In genomic region chr2:166609183-166609959, GRCh38 we compare ENCODE assay signal across 1 cellular context.
TF ChIP-seq lines count a peak whose summit lies in the region.

No MANE protein-coding gene starts in this region.

TF ChIP-seq in HepG2, 621 proteins besides CTCF, POLR2A, EP300 and RAD21 (continued from another document and continues in another):
- TF ChIP-seq MTERF4 (CRISPR knock-in tag; IDR thresholded peaks at IDR 0.05) = no peak
- TF ChIP-seq ZFY (CRISPR knock-in tag; IDR thresholded peaks at IDR 0.05) = no peak
- TF ChIP-seq RARG (CRISPR knock-in tag; IDR thresholded peaks at IDR 0.05; ENCODE audit: low read depth) = no peak
- no peak for TF ChIP-seq AKAP8 (CRISPR knock-in tag; IDR thresholded peaks at IDR 0.05)
- TF ChIP-seq ZNF256 (CRISPR knock-in tag; conservative IDR thresholded peaks at IDR 0.05) = no peak
- TF ChIP-seq SP1 (IDR thresholded peaks at IDR 0.05) = no peak
- TF ChIP-seq SP1 (CRISPR knock-in tag; IDR thresholded peaks at IDR 0.05) = no peak
- 0 out of 2 replicates have a peak, but pooled peaks have one; percentile 27 for TF ChIP-seq ZNF784 (CRISPR knock-in tag; IDR thresholded peaks at IDR 0.05; ENCODE audit: borderline replicate concordance)
- no peak for TF ChIP-seq PRPF4 (IDR thresholded peaks at IDR 0.05; ENCODE audit: low read depth, low read length, poor library complexity, severe bottlenecking)
- TF ChIP-seq SMYD3 (CRISPR knock-in tag; IDR thresholded peaks at IDR 0.05) = no peak
- no peak for TF ChIP-seq ZNF614 (CRISPR knock-in tag; IDR thresholded peaks at IDR 0.05; ENCODE audit: borderline replicate concordance)
- no peak for TF ChIP-seq KDM3A (CRISPR knock-in tag; IDR thresholded peaks at IDR 0.05; ENCODE audit: low read depth)
- no peak for TF ChIP-seq ZBTB46 (CRISPR knock-in tag; IDR thresholded peaks at IDR 0.05; ENCODE audit: borderline replicate concordance)
- no peak for TF ChIP-seq SPEN (CRISPR knock-in tag; IDR thresholded peaks at IDR 0.05; ENCODE audit: low read depth)
- no peak for TF ChIP-seq CCAR2 (optimal IDR thresholded peaks at IDR 0.05; ENCODE audit: low read depth, low read length)
- no peak for TF ChIP-seq FIP1L1 (IDR thresholded peaks at IDR 0.05; ENCODE audit: borderline replicate concordance, insufficient read depth, low read depth, low read length)
- TF ChIP-seq KIAA2018 (CRISPR knock-in tag; IDR thresholded peaks at IDR 0.05; ENCODE audit: borderline replicate concordance) = no peak
- peak; percentile 68; the same call in 1 of the 2 replicates for TF ChIP-seq PITX1 (CRISPR knock-in tag; IDR thresholded peaks at IDR 0.05)
- TF ChIP-seq ZNF800 (CRISPR knock-in tag; IDR thresholded peaks at IDR 0.05) = no peak
- no peak for TF ChIP-seq ZBTB38 (CRISPR knock-in tag; IDR thresholded peaks at IDR 0.05)
- TF ChIP-seq AHDC1 (CRISPR knock-in tag; IDR thresholded peaks at IDR 0.05; ENCODE audit: borderline replicate concordance) = peak; percentile 68; the same call in 1 of the 2 replicates
- no peak for TF ChIP-seq CEBPZ (IDR thresholded peaks at IDR 0.05; ENCODE audit: low read length)
- no peak for TF ChIP-seq ZNF501 (CRISPR knock-in tag; IDR thresholded peaks at IDR 0.05)
- TF ChIP-seq NCOA2 (CRISPR knock-in tag; IDR thresholded peaks at IDR 0.05) = no peak
- no peak for TF ChIP-seq ZBTB43 (CRISPR knock-in tag; conservative IDR thresholded peaks at IDR 0.05)
- TF ChIP-seq SNAI1 (CRISPR knock-in tag; IDR thresholded peaks at IDR 0.05; ENCODE audit: borderline replicate concordance) = no peak
- TF ChIP-seq ZNF709 (CRISPR knock-in tag; IDR thresholded peaks at IDR 0.05) = peak; percentile 64; the same call in 1 of the 2 replicates
- TF ChIP-seq ADNP (CRISPR knock-in tag; IDR thresholded peaks at IDR 0.05) = no peak
- no peak for TF ChIP-seq EED (CRISPR knock-in tag; IDR thresholded peaks at IDR 0.05)
- no peak for TF ChIP-seq ZNF17 (CRISPR knock-in tag; IDR thresholded peaks at IDR 0.05)
- TF ChIP-seq NR2F1 (CRISPR knock-in tag; IDR thresholded peaks at IDR 0.05) = peak in 1 of 2 experiments; percentile 66; a peak in 2 of 4 replicates
